14 cellular contexts compared by ENCODE assay signal in genomic region chr1:66623812-66624211, GRCh38.
A peak's percentile ranks its signal among the peaks of the same experiment; 100 is the strongest.
DNase-seq lines count a peak whose midpoint lies in the region; ATAC-seq and FAIRE-seq lines count a peak whose summit lies in the region.
"Had no signal": no experiment of that assay in that cellular context is flagged by ENCODE, and none has a peak within 500 bp of the region (broad histone marks: within the 10 kb centered on the region; RNA-seq: fewer than 3 reads in every experiment).

No MANE protein-coding gene starts in this region.

- no peak for FAIRE-seq in frontal cortex (lab: Jason Lieb, UNC)
- FAIRE-seq: H1 had no signal

- DNase-seq in GM04503 (ENCODE audit: low read depth): peak; percentile 23
- peak; percentile 77 for DNase-seq in NCI-H2029 (lab: John Stamatoyannopoulos, UW)
- DNase-seq in astrocyte of the hippocampus (ENCODE audit: low read depth, low spot score): peak; percentile 40
- DNase-seq in non-pigmented ciliary epithelial cell (ENCODE audit: low read depth): peak; percentile 79
- DNase-seq in frontal cortex (ENCODE audit: low spot score in 2 of 2): no peak
- no peak for DNase-seq in NCI-H748 treated with DMSO at 0.1 percent for 48 hours (lab: John Stamatoyannopoulos, UW)
- DNase-seq: activated naive CD4-positive, alpha-beta T cell treated with Interleukin-2 at 50 U/mL for 16 hours; DMS 273 treated with DMSO at 0.1 percent for 48 hours; effector memory CD4-positive, alpha-beta T cell; Karpas-422; NCI-H69; stimulated activated CD4-positive, alpha-beta T cell treated with anti-CD3 and anti-CD28 coated beads, Interleukin-1b, Interleukin-23, amount 100 ng/mL, for 48 hours had no signal

- no peak for ATAC-seq in GM18858 (IDR thresholded peaks at IDR 0.05; ENCODE audit: unreplicated experiment)

Comparison
In these comparisons a context has a peak if more than half of its experiments do, and no peak if none do; other contexts are left out.
1. DNase-seq: peak in GM04503 (single experiment), NCI-H2029 (single experiment), astrocyte of the hippocampus (single experiment) and non-pigmented ciliary epithelial cell (single experiment); none in frontal cortex (0 of 2) and NCI-H748 treated with DMSO at 0.1 percent for 48 hours (single experiment).